Comparison of ENCODE assay signal across 19 cellular contexts in genomic region chr3:162743091-162743490, GRCh38.
DNase-seq lines count a peak whose midpoint lies in the region; ATAC-seq and TF ChIP-seq lines count a peak whose summit lies in the region.
"Had no signal": no experiment of that assay in that cellular context is flagged by ENCODE, and none has a peak within 500 bp of the region (broad histone marks: within the 10 kb centered on the region; RNA-seq: fewer than 3 reads in every experiment).

No MANE protein-coding gene starts in this region.

- peak; percentile 9; the same call in 2 of the 3 replicates for ATAC-seq in SK-N-SH treated with all-trans-retinoic acid at 6 μM for 48 hours
- ATAC-seq in GM19023 (IDR thresholded peaks at IDR 0.05; ENCODE audit: unreplicated experiment): no peak
- ATAC-seq: GM12878, K562 had no signal

- H3K9ac ChIP-seq in H9 (ENCODE audit: extremely low read depth, insufficient read length, low read length): no peak overlapping the region
- H3K9ac ChIP-seq in neuronal stem cell (ENCODE audit: low read depth, low read length, poor library complexity): no peak overlapping the region

- H4K91ac ChIP-seq in H9 (ENCODE audit: insufficient read length, low read depth, low read length): no peak overlapping the region
- H4K91ac ChIP-seq in neuronal stem cell (ENCODE audit: low read depth, low read length, poor library complexity): no peak overlapping the region

- no peak overlapping the region for H2BK12ac ChIP-seq in H9 (ENCODE audit: insufficient read length, low read depth, low read length)
- no peak overlapping the region for H2BK12ac ChIP-seq in neuronal stem cell (ENCODE audit: low read length)

- no peak overlapping the region for H3K4ac ChIP-seq in H9 (ENCODE audit: low read depth, low read length)
- no peak overlapping the region for H3K4ac ChIP-seq in neuronal stem cell (ENCODE audit: low read length)

- H3K4me1 ChIP-seq in H9 (ENCODE audit: insufficient read depth, low read length) (peaks cover 5% of the 10 kb centered on the region; the same call in 1 of the 2 replicates), neuronal stem cell (ENCODE audit: control insufficient read depth in 2 of 2, insufficient read depth in 1 of 2, low read depth in 1 of 2, low read length in 2 of 2) (no peaks in the 10 kb centered on the region)
- H3K4me1 ChIP-seq: Peyer's patch, SJSA1 had no signal

- H3K14ac ChIP-seq in H9 (ENCODE audit: insufficient read depth, low read length) (no peak overlapping the region), neuronal stem cell (ENCODE audit: low read length) (no peak overlapping the region)

- H3K4me3 ChIP-seq in choroid plexus epithelial cell (ENCODE audit: low read depth, low read length): no peak overlapping the region
- H3K4me3 ChIP-seq in neuronal stem cell (ENCODE audit: low read length in 2 of 2): no peak overlapping the region
- H3K4me3 ChIP-seq: GM12878, K562, Peyer's patch, SJSA1 had no signal

- H4K5ac ChIP-seq in H9 (ENCODE audit: insufficient read length, low read depth, low read length): no peak overlapping the region

- no peak overlapping the region for H3K56ac ChIP-seq in H9 (ENCODE audit: insufficient read length, low read depth, low read length)

- H3K79me1 ChIP-seq in H9 (ENCODE audit: insufficient read depth, low read depth, low read length, poor library complexity, severe bottlenecking) (no peaks in the 10 kb centered on the region), neuronal stem cell (ENCODE audit: low read depth, low read length) (no peaks in the 10 kb centered on the region)

- peaks cover 27 to 31% (median 27%) of the 10 kb centered on the region in 3 experiments for H3K36me3 Mint-ChIP-seq in H9 (ENCODE audit: insufficient read depth in 1 of 3, low read depth in 3 of 3)
- H3K36me3 Mint-ChIP-seq: CD4-positive, CD25-positive, alpha-beta regulatory T cell had no signal

- H3K27ac ChIP-seq in H9 (ENCODE audit: insufficient read length, low read depth, low read length) (no peak overlapping the region), neuronal stem cell (replicated peaks; ENCODE audit: low read length) (no peak overlapping the region)
- H3K27ac ChIP-seq: Peyer's patch, SJSA1 had no signal

- peak overlapping the region in 2 of 3 experiments; percentile 59 to 70; a peak in 4 of 7 replicates for H3K27ac Mint-ChIP-seq in H9
- H3K27ac Mint-ChIP-seq: CD4-positive, CD25-positive, alpha-beta regulatory T cell had no signal

- no peaks in the 10 kb centered on the region for H3K79me2 ChIP-seq in H9 (ENCODE audit: insufficient read depth, low read length)

- no peak for DNase-seq in H9
- DNase-seq in choroid plexus epithelial cell (ENCODE audit: low read depth): peak; percentile 7
- no peak for DNase-seq in neuronal stem cell (ENCODE audit: low spot score)
- no peak for DNase-seq in cortex of kidney (lab: John Stamatoyannopoulos, UW)
- no peak for DNase-seq in SW480 (ENCODE audit: low spot score)
- DNase-seq in GDM1 (lab: John Stamatoyannopoulos, UW): no peak
- DNase-seq: CD4-positive, CD25-positive, alpha-beta regulatory T cell; MM.1S; NCI-H1092; NCI-H1436; NCI-H187 treated with DMSO at 0.1 percent for 48 hours; NCI-H345; NCI-H524; Peyer's patch had no signal

- TF ChIP-seq CTCF in H9 (conservative IDR thresholded peaks at IDR 0.05) (no peak), choroid plexus epithelial cell (conservative IDR thresholded peaks at IDR 0.05; ENCODE audit: low read depth, low read length) (no peak)

- H4K20me1 ChIP-seq in H9 (ENCODE audit: control insufficient read depth, insufficient read depth, insufficient read length): no peaks in the 10 kb centered on the region

- H2AFZ ChIP-seq in H9 (ENCODE audit: low read length): no peak overlapping the region
- H2AFZ ChIP-seq in neuronal stem cell (ENCODE audit: low read length): peak overlapping the region; percentile 31

- peaks cover 29 to 36% of the 10 kb centered on the region in 2 experiments for H3K4me1 Mint-ChIP-seq in H9
- H3K4me1 Mint-ChIP-seq: CD4-positive, CD25-positive, alpha-beta regulatory T cell had no signal

- no peak overlapping the region for H2BK5ac ChIP-seq in H9 (ENCODE audit: insufficient read length, low read length)
- no peak overlapping the region for H2BK5ac ChIP-seq in neuronal stem cell (ENCODE audit: low read length)

- H2AK5ac ChIP-seq in H9 (ENCODE audit: insufficient read length, low read length) (no peak overlapping the region), neuronal stem cell (ENCODE audit: low read depth, low read length) (no peak overlapping the region)

- no peak overlapping the region for H2BK15ac ChIP-seq in H9 (ENCODE audit: low read depth, low read length)
- H2BK15ac ChIP-seq in neuronal stem cell (ENCODE audit: low read length): no peak overlapping the region

- H3K4me2 ChIP-seq in H9 (ENCODE audit: insufficient read depth, insufficient read length, low read length) (no peak overlapping the region), neuronal stem cell (ENCODE audit: insufficient read depth, low read length, poor library complexity, severe bottlenecking) (no peak overlapping the region)

- no peaks in the 10 kb centered on the region for H3K27me3 Mint-ChIP-seq in H9 (ENCODE audit: low read depth)
- H3K27me3 Mint-ChIP-seq: CD4-positive, CD25-positive, alpha-beta regulatory T cell had no signal

- H4K8ac ChIP-seq in H9 (replicated peaks; ENCODE audit: insufficient read length, low read depth, low read length) (no peak overlapping the region), neuronal stem cell (ENCODE audit: low read depth, low read length) (no peak overlapping the region)

- H2BK20ac ChIP-seq in H9 (ENCODE audit: low read depth, low read length, poor library complexity, severe bottlenecking): peak overlapping the region; percentile 90

- H3K23me2 ChIP-seq in H9 (ENCODE audit: insufficient read length, low read depth, low read length, poor library complexity, severe bottlenecking): no peaks in the 10 kb centered on the region

- peaks cover 15 to 28% of the 10 kb centered on the region in 2 experiments for H3K9me3 Mint-ChIP-seq in H9

- H3K27me3 ChIP-seq in H9 (ENCODE audit: insufficient read depth, low read length) (no peaks in the 10 kb centered on the region), neuronal stem cell (ENCODE audit: control insufficient read depth in 3 of 3, insufficient read depth in 3 of 3, low read depth in 1 of 3, low read length in 3 of 3) (no peaks in the 10 kb centered on the region)
- H3K27me3 ChIP-seq: Peyer's patch, SJSA1 had no signal

- H3K18ac ChIP-seq in H9 (ENCODE audit: insufficient read length, low read depth, low read length) (no peak overlapping the region), neuronal stem cell (ENCODE audit: low read length) (no peak overlapping the region)

- H3K36me3 ChIP-seq in neuronal stem cell (replicated peaks in 1 of 2; ENCODE audit: control insufficient read depth in 2 of 2, insufficient read depth in 2 of 2, low read length in 2 of 2): no peaks in the 10 kb centered on the region
- H3K36me3 ChIP-seq: Peyer's patch, SJSA1 had no signal

- no peak overlapping the region for H3K4me3 Mint-ChIP-seq in H9
- H3K4me3 Mint-ChIP-seq: CD4-positive, CD25-positive, alpha-beta regulatory T cell had no signal

- no peak overlapping the region for H2BK120ac ChIP-seq in H9 (ENCODE audit: low read depth, low read length, poor library complexity, severe bottlenecking)
- no peak overlapping the region for H2BK120ac ChIP-seq in neuronal stem cell (ENCODE audit: low read depth, low read length)

- no peaks in the 10 kb centered on the region for H3K9me3 ChIP-seq in H9 (ENCODE audit: control insufficient read depth, low read depth, low read length)
- H3K9me3 ChIP-seq in neuronal stem cell (replicated peaks in 1 of 2; ENCODE audit: control insufficient read depth in 2 of 2, insufficient read depth in 1 of 2, low read depth in 1 of 2, low read length in 2 of 2): no peaks in the 10 kb centered on the region
- H3K9me3 ChIP-seq: Peyer's patch, SJSA1 had no signal

- no peak overlapping the region for H3T11ph ChIP-seq in H9 (ENCODE audit: low read length)

- H3K23ac ChIP-seq in H9 (ENCODE audit: insufficient read length, low read depth, low read length) (no peak overlapping the region), neuronal stem cell (ENCODE audit: low read depth, low read length, poor library complexity) (no peak overlapping the region)

TF ChIP-seq in SK-N-SH treated with all-trans-retinoic acid at 6 μM for 48 hours, 23 proteins besides CTCF, POLR2A, EP300 and RAD21:
- no peak for TF ChIP-seq ESRRG (CRISPR knock-in tag; IDR thresholded peaks at IDR 0.05)
- TF ChIP-seq ARNTL (CRISPR knock-in tag; IDR thresholded peaks at IDR 0.05; ENCODE audit: borderline replicate concordance, low read depth): no peak
- TF ChIP-seq ZNF70 (CRISPR knock-in tag; IDR thresholded peaks at IDR 0.05): no peak
- no peak for TF ChIP-seq OSR1 (CRISPR knock-in tag; IDR thresholded peaks at IDR 0.05)
- TF ChIP-seq ZNF8 (CRISPR knock-in tag; IDR thresholded peaks at IDR 0.05): no peak
- TF ChIP-seq RARB (CRISPR knock-in tag; IDR thresholded peaks at IDR 0.05): no peak
- no peak for TF ChIP-seq PATZ1 (CRISPR knock-in tag; IDR thresholded peaks at IDR 0.05; ENCODE audit: borderline replicate concordance)
- TF ChIP-seq TOX (CRISPR knock-in tag; IDR thresholded peaks at IDR 0.05; ENCODE audit: borderline replicate concordance): no peak
- TF ChIP-seq ZFP30 (CRISPR knock-in tag; IDR thresholded peaks at IDR 0.05): no peak
- TF ChIP-seq ZNF565 (CRISPR knock-in tag; conservative IDR thresholded peaks at IDR 0.05; ENCODE audit: low read depth): no peak
- no peak for TF ChIP-seq CSDC2 (CRISPR knock-in tag; IDR thresholded peaks at IDR 0.05)
- TF ChIP-seq ZC3H10 (CRISPR knock-in tag; IDR thresholded peaks at IDR 0.05): no peak
- TF ChIP-seq BACH2 (CRISPR knock-in tag; IDR thresholded peaks at IDR 0.05; ENCODE audit: borderline replicate concordance): no peak
